In genomic region chr13:51675877-51676276, GRCh38 we compare ENCODE assay signal across 24 cellular contexts.
"Had no signal": no experiment of that assay in that cellular context is flagged by ENCODE, and none has a peak within 500 bp of the region (broad histone marks: within the 10 kb centered on the region; RNA-seq: fewer than 3 reads in every experiment).

No MANE protein-coding gene starts in this region.

- H3K4me1 ChIP-seq: gastrocnemius medialis, psoas muscle had no signal

- H3K4me3 ChIP-seq: body of pancreas, gastrocnemius medialis, ovary, psoas muscle, right atrium auricular region, stomach, upper lobe of left lung had no signal

- H3K9me3 ChIP-seq: body of pancreas, gastrocnemius medialis, neutrophil, ovary, psoas muscle, right atrium auricular region, upper lobe of left lung had no signal

- H3K36me3 ChIP-seq: gastrocnemius medialis, ovary, right atrium auricular region, upper lobe of left lung had no signal

- H3K27me3 Mint-ChIP-seq: activated CD4-positive, alpha-beta T cell treated with anti-CD3 and anti-CD28 coated beads, Interleukin-2, amount 10 ng/mL, durations not matched to agents 7 days and 5 days; activated CD8-positive, alpha-beta memory T cell treated with anti-CD3 and anti-CD28 coated beads, Interleukin-2, amount 10 ng/mL, durations not matched to agents 7 days and 5 days; activated CD8-positive, alpha-beta T cell treated with anti-CD3 and anti-CD28 coated beads for 36 hours; activated naive CD4-positive, alpha-beta T cell treated with anti-CD3 and anti-CD28 coated beads, Interleukin-2, amount 50 U/mL, for 24 hours; memory B cell; stimulated activated memory B cell treated with anti-CD40 and anti-IgM and Interleukin-4, amounts not matched to agents 10 μg/mL and 1 μg/mL and 100 μg/mL, for 72 hours had no signal

- H3K27ac Mint-ChIP-seq: activated CD4-positive, alpha-beta T cell treated with anti-CD3 and anti-CD28 coated beads, Interleukin-2, amount 10 ng/mL, durations not matched to agents 7 days and 5 days; activated CD8-positive, alpha-beta memory T cell treated with anti-CD3 and anti-CD28 coated beads, Interleukin-2, amount 10 ng/mL, durations not matched to agents 7 days and 5 days; activated CD8-positive, alpha-beta T cell treated with anti-CD3 and anti-CD28 coated beads for 36 hours; activated naive CD4-positive, alpha-beta T cell treated with anti-CD3 and anti-CD28 coated beads, Interleukin-2, amount 50 U/mL, for 24 hours; activated T-helper 1 cell treated with anti-CD3 and anti-CD28 coated beads, Interleukin-12 subunit alpha, Interleukin-12 subunit beta, Interleukin-2, Interleukin-4 antibody, amounts not matched to agents 30 ng/mL and 10 ng/mL and 1 ng/mL, durations not matched to agents 14 hours and 24 hours and 36 hours; memory B cell; nephron; stimulated activated memory B cell treated with anti-CD40 and anti-IgM and Interleukin-4, amounts not matched to agents 10 μg/mL and 1 μg/mL and 100 μg/mL, for 72 hours had no signal

- DNase-seq: activated CD4-positive, alpha-beta T cell treated with anti-CD3 and anti-CD28 coated beads, Interleukin-2, amount 10 ng/mL, durations not matched to agents 7 days and 5 days; activated CD4-positive, CD25-positive, alpha-beta regulatory T cell treated with anti-CD3 and anti-CD28 coated beads, Interleukin-2, amount 50 U/mL, for 72 hours; activated CD8-positive, alpha-beta memory T cell treated with anti-CD3 and anti-CD28 coated beads, Interleukin-2, amount 10 ng/mL, durations not matched to agents 7 days and 5 days; activated CD8-positive, alpha-beta T cell treated with anti-CD3 and anti-CD28 coated beads for 36 hours; activated gamma-delta T cell; anterior cingulate cortex; body of pancreas; erythroblast; gastrocnemius medialis; hippocampal formation; left cardiac atrium; ovary; psoas muscle; stimulated activated CD4-positive, alpha-beta T cell treated with anti-CD3 and anti-CD28 coated beads, Interleukin-2, amount 100 ng/mL, for 24 hours; stomach; SW 1271; upper lobe of left lung had no signal

- ATAC-seq: activated CD8-positive, alpha-beta memory T cell treated with anti-CD3 and anti-CD28 coated beads, Interleukin-2, amount 10 ng/mL, durations not matched to agents 7 days and 5 days; activated CD8-positive, alpha-beta T cell treated with anti-CD3 and anti-CD28 coated beads for 36 hours; body of pancreas; gastrocnemius medialis; left cardiac atrium; psoas muscle; stimulated activated memory B cell treated with anti-CD40 and anti-IgM and Interleukin-4, amounts not matched to agents 10 μg/mL and 1 μg/mL and 100 μg/mL, for 72 hours had no signal

- H3K27me3 ChIP-seq: body of pancreas, gastrocnemius medialis, neutrophil, ovary, right atrium auricular region, stomach, upper lobe of left lung had no signal

- H3K9me3 Mint-ChIP-seq: activated naive CD4-positive, alpha-beta T cell treated with anti-CD3 and anti-CD28 coated beads, Interleukin-2, amount 50 U/mL, for 24 hours; stimulated activated memory B cell treated with anti-CD40 and anti-IgM and Interleukin-4, amounts not matched to agents 10 μg/mL and 1 μg/mL and 100 μg/mL, for 72 hours had no signal

- H3K4me1 Mint-ChIP-seq: activated CD4-positive, alpha-beta T cell treated with anti-CD3 and anti-CD28 coated beads, Interleukin-2, amount 10 ng/mL, durations not matched to agents 7 days and 5 days; activated CD8-positive, alpha-beta memory T cell treated with anti-CD3 and anti-CD28 coated beads, Interleukin-2, amount 10 ng/mL, durations not matched to agents 7 days and 5 days; nephron had no signal

- H3K4me3 Mint-ChIP-seq: activated CD4-positive, alpha-beta T cell treated with anti-CD3 and anti-CD28 coated beads, Interleukin-2, amount 10 ng/mL, durations not matched to agents 7 days and 5 days; activated CD8-positive, alpha-beta memory T cell treated with anti-CD3 and anti-CD28 coated beads, Interleukin-2, amount 10 ng/mL, durations not matched to agents 7 days and 5 days; activated CD8-positive, alpha-beta T cell treated with anti-CD3 and anti-CD28 coated beads for 36 hours; activated naive CD4-positive, alpha-beta T cell treated with anti-CD3 and anti-CD28 coated beads, Interleukin-2, amount 50 U/mL, for 24 hours; activated T-helper 1 cell treated with anti-CD3 and anti-CD28 coated beads, Interleukin-12 subunit alpha, Interleukin-12 subunit beta, Interleukin-2, Interleukin-4 antibody, amounts not matched to agents 30 ng/mL and 10 ng/mL and 1 ng/mL, durations not matched to agents 14 hours and 24 hours and 36 hours; memory B cell; nephron; stimulated activated memory B cell treated with anti-CD40 and anti-IgM and Interleukin-4, amounts not matched to agents 10 μg/mL and 1 μg/mL and 100 μg/mL, for 72 hours had no signal

- H3K27ac ChIP-seq: body of pancreas, gastrocnemius medialis, neutrophil, ovary, psoas muscle, right atrium auricular region, upper lobe of left lung had no signal
